Comparison of ENCODE assay signal across 24 cellular contexts in the genomic region with DNA sequence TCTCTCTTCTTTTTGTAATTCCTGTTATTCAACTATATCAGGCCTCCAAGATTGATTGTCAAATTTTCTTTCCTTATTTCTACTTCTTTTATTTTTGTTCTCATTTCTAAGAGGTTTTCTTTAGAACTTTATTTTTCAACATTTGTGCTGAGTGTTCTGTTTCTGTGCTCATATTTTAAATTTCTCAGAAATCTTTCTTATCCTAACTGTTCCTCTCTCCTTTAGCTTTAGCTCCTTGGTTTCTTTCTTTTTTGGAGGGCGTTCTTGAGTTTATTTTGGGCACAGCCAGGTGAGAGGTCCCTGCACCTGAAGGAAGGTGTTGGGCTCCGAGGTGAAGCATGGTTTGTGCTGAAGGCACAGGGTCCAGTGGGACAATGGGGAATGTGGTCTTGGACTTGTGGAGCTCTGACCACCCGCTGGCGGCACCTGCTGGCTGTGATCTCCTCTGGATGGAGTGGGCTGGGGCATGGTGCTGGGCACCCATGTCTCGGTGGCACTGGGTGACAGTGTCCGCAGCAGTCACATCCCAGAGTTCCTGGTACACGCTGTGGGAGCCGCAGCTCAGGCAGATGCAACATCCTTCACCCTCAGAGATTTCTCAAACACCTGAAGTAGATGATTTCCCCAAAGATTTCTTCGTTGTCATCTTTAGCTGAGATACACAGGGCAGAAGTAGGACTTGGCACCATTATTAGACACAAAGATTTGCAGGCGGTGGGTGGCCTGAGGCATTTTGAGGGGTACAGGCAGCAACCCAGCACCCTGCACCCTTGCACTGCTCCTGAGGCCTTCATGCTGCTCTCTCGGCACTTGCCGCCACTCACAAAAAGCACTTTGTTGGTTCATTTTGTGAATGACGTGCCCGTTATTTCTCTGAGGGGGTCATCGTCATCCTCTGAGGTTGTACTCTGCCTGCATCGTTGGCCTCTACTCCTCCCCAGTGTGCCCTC. TPM values are rescaled to one million over a fixed set of nuclear protein-coding genes. Genes with fewer than 3 reads are reported as not detected.
DNase-seq lines count a peak whose midpoint lies in the region; ATAC-seq and TF ChIP-seq lines count a peak whose summit lies in the region.
"Had no signal": no experiment of that assay in that cellular context is flagged by ENCODE, and none has a peak within 500 bp of the region (broad histone marks: within the 10 kb centered on the region; RNA-seq: fewer than 3 reads in every experiment).

No MANE protein-coding gene starts in this region.

- no peaks in the 10 kb centered on the region for H3K79me2 ChIP-seq in PC-9 (ENCODE audit: low read depth)

- H3K27ac Mint-ChIP-seq in natural killer cell, result peak overlapping the region; percentile 29 to 34
- H3K27ac Mint-ChIP-seq in natural killer cell treated with Interleukin-12 subunit alpha and Interleukin-12 subunit beta and Interleukin-15 and Interleukin-18, amount 100 ng/mL, for 72 hours, result no peak overlapping the region

- CTCF ChIA-PET in PC-9 (lab: Charles Lee), result no interaction called here

- intact Hi-C loops in natural killer cell (cut with micrococcal nuclease), result no loop called here
- intact Hi-C loops in lower lobe of right lung (cut with DNase I), result no loop called here
- intact Hi-C loops in PC-9 (cut with micrococcal nuclease; ENCODE audit: unreplicated experiment), result no loop called here

- H4K20me1 ChIP-seq in PC-9 (ENCODE audit: insufficient read depth), result no peaks in the 10 kb centered on the region

- H3K9me3 ChIP-seq in lower lobe of right lung, result no peaks in the 10 kb centered on the region
- no peaks in the 10 kb centered on the region for H3K9me3 ChIP-seq in PC-9 (ENCODE audit: insufficient read depth, low read depth)
- H3K9me3 ChIP-seq: prostate gland had no signal

- no peaks in the 10 kb centered on the region for H3K27me3 ChIP-seq in lower lobe of right lung (ENCODE audit: low read depth)
- H3K27me3 ChIP-seq in PC-9 (ENCODE audit: insufficient read depth, low read depth), result no peaks in the 10 kb centered on the region

- ATAC-seq in natural killer cell (no peak), lower lobe of right lung (no peak)
- ATAC-seq in natural killer cell treated with Interleukin-12 subunit alpha and Interleukin-12 subunit beta and Interleukin-15 and Interleukin-18, amount 100 ng/mL, for 72 hours, result no peak
- ATAC-seq: activated T-cell treated with anti-CD3 and anti-CD28 coated beads, Interleukin-2, amount 50 U/mL, for 4 hours had no signal

- no peak overlapping the region for H3K4me3 Mint-ChIP-seq in natural killer cell
- H3K4me3 Mint-ChIP-seq in natural killer cell treated with Interleukin-12 subunit alpha and Interleukin-12 subunit beta and Interleukin-15 and Interleukin-18, amount 100 ng/mL, for 72 hours, result no peak overlapping the region
- H3K4me3 Mint-ChIP-seq: activated T-cell treated with anti-CD3 and anti-CD28 coated beads, Interleukin-2, amount 50 U/mL, for 4 hours had no signal

- peaks cover 15% of the 10 kb centered on the region for H3K36me3 Mint-ChIP-seq in natural killer cell
- H3K36me3 Mint-ChIP-seq in natural killer cell treated with Interleukin-12 subunit alpha and Interleukin-12 subunit beta and Interleukin-15 and Interleukin-18, amount 100 ng/mL, for 72 hours, result no peaks in the 10 kb centered on the region

- TF ChIP-seq CTCF in natural killer cell (IDR thresholded peaks at IDR 0.05) (no peak), VCaP (conservative IDR thresholded peaks at IDR 0.05) (peak; percentile 30), lower lobe of right lung (IDR thresholded peaks at IDR 0.05) (no peak), PC-9 (conservative IDR thresholded peaks at IDR 0.05) (no peak)

- H3K9me2 ChIP-seq in PC-9 (ENCODE audit: insufficient read depth), result no peaks in the 10 kb centered on the region

- H3K36me3 ChIP-seq in lower lobe of right lung (peaks cover 74% of the 10 kb centered on the region), PC-9 (ENCODE audit: low read depth) (no peaks in the 10 kb centered on the region)
- H3K36me3 ChIP-seq: prostate gland had no signal

- H3K9me3 Mint-ChIP-seq in natural killer cell, result no peaks in the 10 kb centered on the region
- no peaks in the 10 kb centered on the region for H3K9me3 Mint-ChIP-seq in natural killer cell treated with Interleukin-12 subunit alpha and Interleukin-12 subunit beta and Interleukin-15 and Interleukin-18, amount 100 ng/mL, for 72 hours
- H3K9me3 Mint-ChIP-seq: activated T-cell treated with anti-CD3 and anti-CD28 coated beads, Interleukin-2, amount 50 U/mL, for 4 hours had no signal

- H3K4me3 ChIP-seq in lower lobe of right lung (no peak overlapping the region), PC-9 (no peak overlapping the region)
- H3K4me3 ChIP-seq: lung, prostate gland had no signal

- DNase-seq in natural killer cell, result no peak
- DNase-seq in natural killer cell treated with Interleukin-12 subunit alpha and Interleukin-12 subunit beta and Interleukin-15 and Interleukin-18, amount 100 ng/mL, for 72 hours (ENCODE audit: low spot score), result no peak
- DNase-seq in lower lobe of right lung, result peak; percentile 34
- no peak for DNase-seq in PC-9
- no peak for DNase-seq in NCI-H446 (lab: John Stamatoyannopoulos, UW)
- DNase-seq in LoVo (ENCODE audit: low spot score), result no peak
- DNase-seq: activated CD4-positive, CD25-positive, alpha-beta regulatory T cell treated with anti-CD3 and anti-CD28 coated beads, Interleukin-2, amount 50 U/mL, for 72 hours; activated T-cell treated with anti-CD3 and anti-CD28 coated beads, Interleukin-2, amount 50 U/mL, for 4 hours; Calu3; DMS79 treated with DMSO at 0.1 percent for 48 hours; effector CD4-positive, alpha-beta T cell; GF-D8; islet precursor cell; NCI-H1092; NCI-H187; NCI-H226; NCI-H748 treated with DMSO at 0.1 percent for 48 hours; stimulated activated CD4-positive, alpha-beta T cell treated with anti-CD3 and anti-CD28 coated beads, Interleukin-15, amount 100 ng/mL, for 24 hours; stimulated activated naive CD4-positive, alpha-beta T cell treated with Interleukin-2 at 50 U/mL for 16 hours had no signal

- POLR2A ChIA-PET in PC-9 (lab: Charles Lee; ENCODE audit: unreplicated experiment), result interaction anchor here (0.6 kb wide), 1 partner anchor 160 kb away, joined by 4 read pairs; no protein-coding TSS in a partner anchor

- H3K4me1 ChIP-seq in lower lobe of right lung (no peaks in the 10 kb centered on the region), PC-9 (replicated peaks; ENCODE audit: insufficient read depth) (no peaks in the 10 kb centered on the region)
- H3K4me1 ChIP-seq: prostate gland had no signal

- no peak overlapping the region for H3K4me2 ChIP-seq in PC-9

- no peaks in the 10 kb centered on the region for H3F3A ChIP-seq in PC-9 (ENCODE audit: insufficient read depth, low read depth)

- no peak overlapping the region for H2AFZ ChIP-seq in PC-9

- no peak overlapping the region for H3K27ac ChIP-seq in VCaP
- no peak overlapping the region for H3K27ac ChIP-seq in lower lobe of right lung
- no peak overlapping the region for H3K27ac ChIP-seq in PC-9
- H3K27ac ChIP-seq: C4-2B, epithelial cell of prostate, prostate gland had no signal

- no TSS peak for BruUV-seq in PC-9 (replicated peaks; lab: Mats Ljungman, UMichigan)

- H3K27me3 Mint-ChIP-seq in natural killer cell (ENCODE audit: low read depth in 2 of 2), result no peaks in the 10 kb centered on the region
- H3K27me3 Mint-ChIP-seq in natural killer cell treated with Interleukin-12 subunit alpha and Interleukin-12 subunit beta and Interleukin-15 and Interleukin-18, amount 100 ng/mL, for 72 hours, result no peaks in the 10 kb centered on the region

- H3K4me1 Mint-ChIP-seq in natural killer cell, result peaks cover 17 to 19% of the 10 kb centered on the region in 2 donors
- peaks cover 11 to 12% of the 10 kb centered on the region in 2 donors for H3K4me1 Mint-ChIP-seq in natural killer cell treated with Interleukin-12 subunit alpha and Interleukin-12 subunit beta and Interleukin-15 and Interleukin-18, amount 100 ng/mL, for 72 hours (ENCODE audit: low read depth in 2 of 2)

RNA-seq across cellular contexts. Expression of gene DIP2A, which starts 38.2 kb away (rescaled TPM):
- total RNA-seq in natural killer cell (100 to 1,000 TPM; 166 to 308 (median 170) TPM), lower lobe of right lung (41.0 TPM), PC-9 (2021) (39.9 and 44.6 TPM in 2 replicates)
- total RNA-seq in natural killer cell treated with Interleukin-12 subunit alpha and Interleukin-12 subunit beta and Interleukin-15 and Interleukin-18, amount 100 ng/mL, for 72 hours, result 10 to 100 TPM; 39.4 to 71.6 TPM

Comparison
In these comparisons a context has a peak if more than half of its experiments do, and no peak if none do; other contexts are left out.
1. H3K27ac Mint-ChIP-seq: peak in natural killer cell (2 of 2); none in natural killer cell treated with Interleukin-12 subunit alpha and Interleukin-12 subunit beta and Interleukin-15 and Interleukin-18, amount 100 ng/mL, for 72 hours (0 of 2).